ENCODE assay signal across 18 cellular contexts in genomic region chr6:23656257-23656731, GRCh38.
A peak's percentile ranks its signal among the peaks of the same experiment; 100 is the strongest.
DNase-seq lines count a peak whose midpoint lies in the region; ATAC-seq lines count a peak whose summit lies in the region.
"Had no signal": no experiment of that assay in that cellular context is flagged by ENCODE, and none has a peak within 500 bp of the region (broad histone marks: within the 10 kb centered on the region; RNA-seq: fewer than 3 reads in every experiment).

No MANE protein-coding gene starts in this region.

- ATAC-seq in GM21723 (IDR thresholded peaks at IDR 0.05; ENCODE audit: unreplicated experiment) = no peak
- ATAC-seq: GM12878; lower lobe of right lung; natural killer cell treated with Interleukin-12 subunit alpha and Interleukin-12 subunit beta and Interleukin-15 and Interleukin-18, amount 100 ng/mL, for 72 hours; stimulated activated effector memory CD8-positive, alpha-beta T cell treated with anti-CD3 and anti-CD28 coated beads, Interleukin-12 subunit alpha, Interleukin-12 subunit beta, amount 100 ng/mL, for 72 hours had no signal

- DNase-seq in DMS153 (lab: John Stamatoyannopoulos, UW) = peak; percentile 75
- peak; percentile 67 for DNase-seq in NCI-H2227 treated with DMSO at 0.1 percent for 48 hours (lab: John Stamatoyannopoulos, UW)
- DNase-seq in astrocyte of the hippocampus (ENCODE audit: low read depth, low spot score) = peak; percentile 25
- DNase-seq in nucleus accumbens (lab: John Stamatoyannopoulos, UW) = peak in 33 of 56 donors; percentile 12 to 72 (median 44)
- no peak for DNase-seq in COLO668 (lab: John Stamatoyannopoulos, UW; ENCODE audit: unreplicated experiment)
- DNase-seq in NCI-H187 (lab: John Stamatoyannopoulos, UW) = no peak
- no peak for DNase-seq in effector CD4-positive, alpha-beta T cell
- DNase-seq: ACHN; amniotic stem cell; CD4-positive, alpha-beta memory T cell; H7; lower lobe of right lung; NCI-H446; trophoblast cell had no signal

Comparison
In these comparisons a context has a peak if more than half of its experiments do, and no peak if none do; other contexts are left out.
1. DNase-seq: peak in DMS153 (single experiment), NCI-H2227 treated with DMSO at 0.1 percent for 48 hours (single experiment), astrocyte of the hippocampus (single experiment) and nucleus accumbens (33 of 56); none in COLO668 (single experiment), NCI-H187 (0 of 2) and effector CD4-positive, alpha-beta T cell (single experiment).